8 cellular contexts compared by ENCODE assay signal in genomic region chr19:7919681-7920519, GRCh38. TPM values are rescaled to one million over a fixed set of nuclear protein-coding genes. Genes with fewer than 3 reads are reported as not detected.
DNase-seq lines count a peak whose midpoint lies in the region; ATAC-seq and TF ChIP-seq lines count a peak whose summit lies in the region.

SNAPC2 (plus strand) TSS chr19:7920338; CDS start chr19:7920367, 29 bp downstream.

- peak within 1 kb of the TSS; percentile 26 for H3K9ac ChIP-seq in mammary epithelial cell (ENCODE audit: insufficient read depth, low read length)

- peaks cover 12% of the 10 kb centered on the region for H3K27me3 ChIP-seq in A673 (replicated peaks; ENCODE audit: insufficient read depth, low read depth, low read length, poor library complexity)
- peaks cover 14% of the 10 kb centered on the region for H3K27me3 ChIP-seq in mammary epithelial cell (ENCODE audit: insufficient read depth, low read length)

- H3K27me3 Mint-ChIP-seq in immature natural killer cell (ENCODE audit: low read depth in 3 of 3): peaks cover 29 to 40% (median 39%) of the 10 kb centered on the region in 3 donors

- WGBS in mammary epithelial cell (ENCODE audit: low coverage, missing lambda C conversion rate): 29% methylated on average over 30 of the region's 60 CpGs

- POLR2A ChIA-PET in A673 (lab: Charles Lee; ENCODE audit: low non-redundant PET): interaction anchor here (0.5 to 0.8 kb wide), 7 partner anchors 23 to 1899 kb away, joined by 4 to 11 read pairs (median 8); partner anchors contain the start of genes FBXL12 and TIMM44

- peak; percentile 97 for DNase-seq in A673 (ENCODE audit: low spot score)
- DNase-seq in NCI-H2227 (lab: John Stamatoyannopoulos, UW; ENCODE audit: unreplicated experiment): peak; percentile 96
- peak; percentile 90 for DNase-seq in mammary epithelial cell
- DNase-seq in immature natural killer cell: peak; percentile 97 to 98 (median 98)
- peak; percentile 85 for DNase-seq in smooth muscle cell of the brain vasculature (ENCODE audit: low read depth, low spot score)

- BruUV-seq in A673 (replicated peaks; lab: Mats Ljungman, UMichigan) (TSS peak; percentile 30), mammary epithelial cell (replicated peaks; lab: Mats Ljungman, UMichigan) (no TSS peak)

- H3K79me2 ChIP-seq in mammary epithelial cell (ENCODE audit: insufficient read depth, low read length): no peaks in the 10 kb centered on the region

- peak within 1 kb of the TSS; percentile 92 for H3K4me2 ChIP-seq in mammary epithelial cell (ENCODE audit: insufficient read depth, low read depth, low read length)

- H3K4me3 Mint-ChIP-seq in immature natural killer cell: peak within 1 kb of the TSS; percentile 88 to 98 (median 94)

- peaks cover 29 to 37% of the 10 kb centered on the region in 2 donors for H3K4me1 Mint-ChIP-seq in immature natural killer cell

- no peaks in the 10 kb centered on the region for H4K20me1 ChIP-seq in mammary epithelial cell (ENCODE audit: insufficient read depth, low read length)

- H3K27ac Mint-ChIP-seq in immature natural killer cell: peak within 1 kb of the TSS; percentile 92 to 98 (median 94)

- H3K36me3 Mint-ChIP-seq in immature natural killer cell: no peaks in the 10 kb centered on the region

- peaks cover 55% of the 10 kb centered on the region for H3K4me1 ChIP-seq in A673 (ENCODE audit: insufficient read depth, low read length, poor library complexity, severe bottlenecking)
- H3K4me1 ChIP-seq in mammary epithelial cell (ENCODE audit: insufficient read depth, low read length): peaks cover 32% of the 10 kb centered on the region

- peak within 1 kb of the TSS; percentile 95 for H2AFZ ChIP-seq in mammary epithelial cell (ENCODE audit: low read depth, low read length)

- H3K9me3 ChIP-seq in A673 (ENCODE audit: low read depth, low read length, poor library complexity, severe bottlenecking) (no peaks in the 10 kb centered on the region), mammary epithelial cell (replicated peaks; ENCODE audit: insufficient read depth, low read length) (no peaks in the 10 kb centered on the region)

- H3K27ac ChIP-seq in A673 (ENCODE audit: low read depth, low read length, poor library complexity, severe bottlenecking): peak within 1 kb of the TSS; percentile 72
- H3K27ac ChIP-seq in mammary epithelial cell (ENCODE audit: insufficient read depth, low read depth, low read length): peak within 1 kb of the TSS; percentile 52

- in situ Hi-C loops in mammary epithelial cell (cut with MboI; ENCODE audit: low sequenced_read_pairs in 2 of 2): no loop called here

- CTCF ChIA-PET in A673 (lab: Charles Lee) (interaction anchor here (0.6 to 2.5 kb wide), 8 partner anchors 9 to 660 kb away, joined by 3 to 12 read pairs (median 4); partner anchors contain the start of genes MAP2K7 and TIMM44), mammary epithelial cell (lab: Charles Lee; ENCODE audit: low non-redundant PET) (interaction anchor here (0.6 to 1.3 kb wide), 8 partner anchors 9 to 352 kb away, joined by 3 to 33 read pairs (median 6); partner anchors contain the start of gene TIMM44)

- H3K36me3 ChIP-seq in A673 (ENCODE audit: insufficient read depth, low read length, poor library complexity, severe bottlenecking) (peaks cover 15% of the 10 kb centered on the region), mammary epithelial cell (ENCODE audit: insufficient read depth, low read length) (no peaks in the 10 kb centered on the region)

- intact Hi-C loops in A673 (cut with micrococcal nuclease; ENCODE audit: unreplicated experiment) (loop anchor here (5.0 kb wide), 1 partner anchor 48 kb away; the partner anchor contains the start of gene PRR36), mammary epithelial cell (cut with micrococcal nuclease) (loop anchor here (1.0 to 2.0 kb wide), 2 partner anchors 17 to 49 kb away; partner anchors contain the start of gene MAP2K7)

- peaks cover 0 to 2% (median 0%) of the 10 kb centered on the region in 6 donors for H3K9me3 Mint-ChIP-seq in immature natural killer cell

- peak within 1 kb of the TSS; percentile 71 for H3K4me3 ChIP-seq in A673 (ENCODE audit: low read depth, low read length, poor library complexity, severe bottlenecking)
- H3K4me3 ChIP-seq in WI38 (ENCODE audit: low read depth, low read length): peak within 1 kb of the TSS; percentile 71
- H3K4me3 ChIP-seq in mammary epithelial cell (replicated peaks in 1 of 3; ENCODE audit: insufficient read depth in 1 of 3, low read depth in 2 of 3, low read length in 3 of 3): peak within 1 kb of the TSS; percentile 76 to 86 (median 79)

- ATAC-seq in GM18867 (IDR thresholded peaks at IDR 0.05; ENCODE audit: unreplicated experiment) (peak; percentile 58), HG03135 (IDR thresholded peaks at IDR 0.05; ENCODE audit: unreplicated experiment) (peak; percentile 59)

- dilution Hi-C loops in mammary epithelial cell (cut with HindIII; ENCODE audit: low sequenced_read_pairs): loop anchor here (5.0 kb wide), 1 partner anchor 68 kb away; no protein-coding TSS in a partner anchor

- no peak for TF ChIP-seq CTCF in A673 (conservative IDR thresholded peaks at IDR 0.05; ENCODE audit: low read depth, low read length)
- no peak for TF ChIP-seq CTCF in WI38 (IDR thresholded peaks at IDR 0.05; ENCODE audit: low read depth, low read length)
- peak in 1 of 2 donors; percentile 3 for TF ChIP-seq CTCF in mammary epithelial cell (conservative IDR thresholded peaks at IDR 0.05 in 1 of 2, IDR thresholded peaks at IDR 0.05 in 1 of 2; ENCODE audit: extremely low read depth in 1 of 2, insufficient read depth in 1 of 2, low read depth in 1 of 2, low read length in 2 of 2)

RNA-seq across cellular contexts. Expression of gene SNAPC2, which starts in this region (rescaled TPM):
- total RNA-seq in A673 (2021) (30.2 and 34.4 TPM in 2 replicates), mammary epithelial cell (10 to 100 TPM; 11.2 to 27.2 TPM)
- polyA plus RNA-seq in mammary epithelial cell (11.5 TPM), immature natural killer cell (10 to 100 TPM; 15.6 to 31.1 (median 17.0) TPM)
- 1.6 TPM for polyA minus RNA-seq in mammary epithelial cell

Comparison
In these comparisons a context has a peak if more than half of its experiments do, and no peak if none do; other contexts are left out.
1. Peak in every context shown above with its lines: DNase-seq, ATAC-seq, H3K4me3 ChIP-seq and H3K27ac ChIP-seq.